ENCODE assay signal across 21 cellular contexts in the genomic region with DNA sequence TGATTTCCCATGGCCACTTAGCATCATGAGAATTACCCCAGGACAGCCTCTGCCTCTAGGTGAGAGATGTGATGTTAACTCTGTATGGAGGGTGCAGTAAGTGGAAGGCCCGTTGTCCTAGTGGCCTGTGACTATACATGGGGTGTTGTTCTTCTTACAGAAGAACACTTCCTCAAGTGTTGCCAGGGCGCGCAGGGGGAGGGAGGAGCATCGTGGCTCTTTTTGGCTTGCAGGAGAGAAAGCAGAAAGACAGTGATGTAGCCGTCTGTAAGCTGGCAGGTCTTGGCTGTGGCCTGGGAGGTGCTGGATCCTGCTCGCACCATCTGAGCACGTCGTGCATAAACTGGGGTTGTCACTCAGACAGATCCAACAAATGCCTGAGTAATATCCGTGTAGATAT. TPM values are rescaled to one million over a fixed set of nuclear protein-coding genes. Genes with fewer than 3 reads are reported as not detected.
DNase-seq lines count a peak whose midpoint lies in the region; ATAC-seq and TF ChIP-seq lines count a peak whose summit lies in the region.
"Had no signal": no experiment of that assay in that cellular context is flagged by ENCODE, and none has a peak within 500 bp of the region (broad histone marks: within the 10 kb centered on the region; RNA-seq: fewer than 3 reads in every experiment).

No MANE protein-coding gene starts in this region.

- intact Hi-C loops in CD4-positive, alpha-beta memory T cell (cut with micrococcal nuclease), result no loop called here

- POLR2A ChIA-PET in CD4-positive, alpha-beta memory T cell (lab: Charles Lee; ENCODE audit: partially characterized antibody), result no interaction called here

- TF ChIP-seq CTCF in GM23338 (conservative IDR thresholded peaks at IDR 0.05; ENCODE audit: low read depth in 2 of 2) (no peak), nephron progenitor cell (IDR thresholded peaks at IDR 0.05) (no peak), GM10266 (IDR thresholded peaks at IDR 0.05; ENCODE audit: control insufficient read depth, insufficient read depth, low read depth, missing control alignments) (no peak)

- no peak overlapping the region for H3K4me3 ChIP-seq in GM23338
- no peak overlapping the region for H3K4me3 ChIP-seq in CD4-positive, alpha-beta memory T cell (ENCODE audit: low read length in 2 of 2)
- H3K4me3 ChIP-seq: BLaER1, K562, Peyer's patch had no signal

- no peak overlapping the region for H2AFZ ChIP-seq in GM23338

- H3K27ac ChIP-seq in GM23338 (ENCODE audit: low read depth), result no peak overlapping the region
- no peak overlapping the region for H3K27ac ChIP-seq in CD4-positive, alpha-beta memory T cell (ENCODE audit: low read depth, low read length)
- H3K27ac ChIP-seq: BLaER1, Peyer's patch had no signal

- H3K36me3 ChIP-seq in GM23338 (ENCODE audit: insufficient read depth), result no peaks in the 10 kb centered on the region
- H3K36me3 ChIP-seq in CD4-positive, alpha-beta memory T cell (ENCODE audit: insufficient read depth, low read length), result peaks cover 15% of the 10 kb centered on the region

- CTCF ChIA-PET in CD4-positive, alpha-beta memory T cell (lab: Charles Lee; ENCODE audit: partially characterized antibody), result no interaction called here

- no peak for DNase-seq in activated T-cell treated with anti-CD3 and anti-CD28 coated beads, Interleukin-2, amount 50 U/mL, for 24 hours
- no peak for DNase-seq in activated T-cell treated with anti-CD3 and anti-CD28 coated beads, Interleukin-2, amount 50 U/mL, for 48 hours
- DNase-seq in GM23338 (ENCODE audit: low spot score) (no peak), nephron progenitor cell (no peak), GM10266 (ENCODE audit: extremely low spot score) (no peak)
- no peak for DNase-seq in CD4-positive, alpha-beta memory T cell
- DNase-seq: Caco-2; CD4-positive, alpha-beta T cell; DMS79; EL; GF-D8; Kasumi-1; NCI-H2029; NCI-H2227 treated with DMSO at 0.1 percent for 48 hours; NCI-H526 treated with DMSO at 0.1 percent for 48 hours; Peyer's patch; SHP77 treated with DMSO at 0.1 percent for 48 hours had no signal

- H3K4me1 Mint-ChIP-seq in activated T-cell treated with anti-CD3 and anti-CD28 coated beads, Interleukin-2, amount 50 U/mL, for 24 hours (ENCODE audit: low read depth), result no peaks in the 10 kb centered on the region
- H3K4me1 Mint-ChIP-seq in GM23338 (no peaks in the 10 kb centered on the region), nephron progenitor cell (peaks cover 11% of the 10 kb centered on the region)
- no peaks in the 10 kb centered on the region for H3K4me1 Mint-ChIP-seq in activated T-helper 17 cell treated with anti-CD3 and anti-CD28 coated beads, Interleukin-2, amount 50 U/mL, for 72 hours
- H3K4me1 Mint-ChIP-seq in CD4-positive, alpha-beta memory T cell, result peaks cover 0 to 5% (median 4%) of the 10 kb centered on the region in 4 donors

- H3K9me2 ChIP-seq in GM23338 (ENCODE audit: insufficient read depth), result no peaks in the 10 kb centered on the region

- no peaks in the 10 kb centered on the region for H3K9me3 Mint-ChIP-seq in activated T-cell treated with anti-CD3 and anti-CD28 coated beads, Interleukin-2, amount 50 U/mL, for 24 hours
- H3K9me3 Mint-ChIP-seq in GM23338 (no peaks in the 10 kb centered on the region; the same call in 2 of the 3 replicates), nephron progenitor cell (no peaks in the 10 kb centered on the region)
- no peaks in the 10 kb centered on the region for H3K9me3 Mint-ChIP-seq in activated T-helper 17 cell treated with anti-CD3 and anti-CD28 coated beads, Interleukin-2, amount 50 U/mL, for 72 hours
- H3K9me3 Mint-ChIP-seq in CD4-positive, alpha-beta memory T cell, result no peaks in the 10 kb centered on the region
- H3K9me3 Mint-ChIP-seq: CD4-positive, alpha-beta T cell had no signal

- H3K27me3 Mint-ChIP-seq in activated T-cell treated with anti-CD3 and anti-CD28 coated beads, Interleukin-2, amount 50 U/mL, for 24 hours, result no peaks in the 10 kb centered on the region
- H3K27me3 Mint-ChIP-seq in GM23338 (ENCODE audit: insufficient read depth, low read depth, poor library complexity), result peaks cover 4% of the 10 kb centered on the region
- H3K27me3 Mint-ChIP-seq in activated T-helper 17 cell treated with anti-CD3 and anti-CD28 coated beads, Interleukin-2, amount 50 U/mL, for 72 hours, result no peaks in the 10 kb centered on the region
- H3K27me3 Mint-ChIP-seq in nephron progenitor cell (ENCODE audit: low read depth, poor library complexity), result no peaks in the 10 kb centered on the region
- no peaks in the 10 kb centered on the region for H3K27me3 Mint-ChIP-seq in CD4-positive, alpha-beta memory T cell
- H3K27me3 Mint-ChIP-seq: CD4-positive, alpha-beta T cell had no signal

- H3K4me3 Mint-ChIP-seq in activated T-cell treated with anti-CD3 and anti-CD28 coated beads, Interleukin-2, amount 50 U/mL, for 24 hours, result no peak overlapping the region
- no peak overlapping the region for H3K4me3 Mint-ChIP-seq in GM23338
- H3K4me3 Mint-ChIP-seq in activated T-helper 17 cell treated with anti-CD3 and anti-CD28 coated beads, Interleukin-2, amount 50 U/mL, for 72 hours, result no peak overlapping the region
- H3K4me3 Mint-ChIP-seq in nephron progenitor cell, result no peak overlapping the region
- no peak overlapping the region for H3K4me3 Mint-ChIP-seq in CD4-positive, alpha-beta memory T cell
- H3K4me3 Mint-ChIP-seq: CD4-positive, alpha-beta T cell had no signal

- no peak for ATAC-seq in GM23338
- ATAC-seq in activated T-helper 17 cell treated with anti-CD3 and anti-CD28 coated beads, Interleukin-2, amount 50 U/mL, for 72 hours (replicated peaks), result no peak
- no peak for ATAC-seq in GM21825 (IDR thresholded peaks at IDR 0.05; ENCODE audit: unreplicated experiment)
- ATAC-seq: K562 had no signal

- no peaks in the 10 kb centered on the region for H3F3A ChIP-seq in GM23338 (replicated peaks; ENCODE audit: low read depth)

- H3K4me2 ChIP-seq in GM23338, result no peak overlapping the region
- H3K4me2 ChIP-seq: BLaER1 had no signal

- H3K27ac Mint-ChIP-seq in activated T-cell treated with anti-CD3 and anti-CD28 coated beads, Interleukin-2, amount 50 U/mL, for 24 hours, result peak overlapping the region; percentile 1
- H3K27ac Mint-ChIP-seq in GM23338 (0 out of 2 replicates have a peak overlapping the region, but pooled peaks have one; percentile 5), nephron progenitor cell (peak overlapping the region; percentile 4)
- peak overlapping the region; percentile 29 for H3K27ac Mint-ChIP-seq in activated T-helper 17 cell treated with anti-CD3 and anti-CD28 coated beads, Interleukin-2, amount 50 U/mL, for 72 hours
- H3K27ac Mint-ChIP-seq in CD4-positive, alpha-beta memory T cell, result peak overlapping the region in 1 of 7 donors; percentile 54
- H3K27ac Mint-ChIP-seq: CD4-positive, alpha-beta T cell had no signal

- H3K36me3 Mint-ChIP-seq in activated T-cell treated with anti-CD3 and anti-CD28 coated beads, Interleukin-2, amount 50 U/mL, for 24 hours (ENCODE audit: low read depth), result peaks cover 82% of the 10 kb centered on the region
- peaks cover 24% of the 10 kb centered on the region for H3K36me3 Mint-ChIP-seq in GM23338 (ENCODE audit: low read depth)
- H3K36me3 Mint-ChIP-seq in activated T-helper 17 cell treated with anti-CD3 and anti-CD28 coated beads, Interleukin-2, amount 50 U/mL, for 72 hours (ENCODE audit: low read depth), result peaks cover 86% of the 10 kb centered on the region
- peaks cover 51% of the 10 kb centered on the region for H3K36me3 Mint-ChIP-seq in nephron progenitor cell (ENCODE audit: low read depth)
- peaks cover 38 to 56% of the 10 kb centered on the region in 2 donors for H3K36me3 Mint-ChIP-seq in CD4-positive, alpha-beta memory T cell

- no peaks in the 10 kb centered on the region for H4K20me1 ChIP-seq in GM23338 (replicated peaks; ENCODE audit: insufficient read depth)
- H4K20me1 ChIP-seq: BLaER1 had no signal

- H3K27me3 ChIP-seq in GM23338 (ENCODE audit: insufficient read depth), result no peaks in the 10 kb centered on the region
- H3K27me3 ChIP-seq in CD4-positive, alpha-beta memory T cell (ENCODE audit: insufficient read depth, low read length), result no peaks in the 10 kb centered on the region
- H3K27me3 ChIP-seq: BLaER1, Peyer's patch had no signal

- no peaks in the 10 kb centered on the region for H3K9me3 ChIP-seq in CD4-positive, alpha-beta memory T cell (ENCODE audit: control insufficient read depth in 1 of 2, low read length in 2 of 2)
- H3K9me3 ChIP-seq: BLaER1, Caco-2, Peyer's patch had no signal

- H3K4me1 ChIP-seq in GM23338 (ENCODE audit: insufficient read depth), result no peaks in the 10 kb centered on the region
- no peaks in the 10 kb centered on the region for H3K4me1 ChIP-seq in CD4-positive, alpha-beta memory T cell (ENCODE audit: insufficient read depth, low read length)
- H3K4me1 ChIP-seq: BLaER1, Caco-2, Peyer's patch had no signal

- H3K79me2 ChIP-seq in GM23338 (replicated peaks; ENCODE audit: insufficient read depth), result no peaks in the 10 kb centered on the region

TF ChIP-seq in GM23338, 12 proteins besides CTCF, POLR2A, EP300 and RAD21 (continues in another document):
- no peak for TF ChIP-seq ZNF114 (CRISPR knock-in tag; IDR thresholded peaks at IDR 0.05)
- no peak for TF ChIP-seq STAT1 (IDR thresholded peaks at IDR 0.05; ENCODE audit: unreplicated experiment)
- no peak for TF ChIP-seq ZNF331 (CRISPR knock-in tag; IDR thresholded peaks at IDR 0.05; ENCODE audit: low read depth)

RNA-seq across cellular contexts. Expression of a gene that starts 44.3 kb away (rescaled TPM):
- total RNA-seq in GM23338 (2014; rRNA removed; shearing (Covaris generic)), result 10.1 and 16.3 TPM in 2 replicates
- polyA plus RNA-seq in GM23338 (2016; fragmentation: Nextera tagmentation; extraction: Ambion mirVana), result 6.4 and 8.9 TPM in 2 replicates
- total RNA-seq in activated T-helper 17 cell treated with anti-CD3 and anti-CD28 coated beads, Interleukin-2, amount 50 U/mL, for 72 hours, result 10 to 100 TPM; 19.3 to 20.1 TPM
- total RNA-seq in CD4-positive, alpha-beta memory T cell, result 10 to 100 TPM; 28.3 to 29.1 TPM
- 1 to 10 TPM; 2.0 to 9.2 TPM for polyA plus RNA-seq in CD4-positive, alpha-beta memory T cell
